Comparison of ENCODE assay signal across 1 cellular context in the genomic region with DNA sequence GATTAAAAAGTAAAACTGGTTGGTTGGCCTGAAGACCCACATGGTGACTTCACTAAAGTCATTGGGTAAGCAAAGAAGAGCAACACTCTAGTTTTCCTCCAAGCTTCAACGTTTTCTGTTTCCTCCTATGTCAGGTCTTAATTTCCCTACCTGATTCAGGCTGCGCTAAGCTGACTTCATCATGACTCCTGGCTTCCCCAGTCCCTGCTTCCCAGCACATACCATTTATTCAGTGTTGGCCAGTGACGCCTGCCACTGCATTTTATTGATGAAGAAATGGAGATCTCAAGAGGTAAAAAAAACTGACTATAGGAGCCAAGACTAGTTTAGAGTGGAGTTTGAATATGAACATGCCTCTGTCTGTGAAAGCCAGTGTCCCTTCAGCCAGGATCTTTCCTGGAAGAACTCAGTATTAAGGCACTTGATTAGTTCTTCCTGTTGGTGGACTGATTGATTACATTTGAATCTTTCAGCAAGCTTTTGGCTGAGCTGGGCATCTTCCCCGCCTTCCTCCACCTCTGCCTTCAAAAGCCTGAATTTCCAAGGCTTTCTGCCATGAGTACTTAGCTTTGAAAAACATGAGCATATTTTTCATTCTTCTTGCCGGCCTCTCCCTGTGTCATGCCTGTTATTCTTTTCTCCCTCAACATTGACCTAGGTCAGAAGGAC.
TF ChIP-seq lines count a peak whose summit lies in the region.

No MANE protein-coding gene starts in this region.

TF ChIP-seq in HEK293T, 16 proteins besides CTCF, POLR2A, EP300 and RAD21 (continued from another document):
- TF ChIP-seq SP1 (IDR thresholded peaks at IDR 0.05) (no peak), CTBP1 (IDR thresholded peaks at IDR 0.05; ENCODE audit: borderline replicate concordance) (no peak), TARDBP (IDR thresholded peaks at IDR 0.05) (no peak), FOXM1 (IDR thresholded peaks at IDR 0.05; ENCODE audit: borderline replicate concordance) (no peak), HDGF (IDR thresholded peaks at IDR 0.05; ENCODE audit: borderline replicate concordance) (no peak), FOXA1 (IDR thresholded peaks at IDR 0.05) (no peak), SUZ12 (IDR thresholded peaks at IDR 0.05) (no peak), FOXK2 (IDR thresholded peaks at IDR 0.05) (no peak), L3MBTL2 (conservative IDR thresholded peaks at IDR 0.05) (no peak), ELF4 (IDR thresholded peaks at IDR 0.05) (no peak)
